8 cellular contexts compared by ENCODE assay signal in the genomic region with DNA sequence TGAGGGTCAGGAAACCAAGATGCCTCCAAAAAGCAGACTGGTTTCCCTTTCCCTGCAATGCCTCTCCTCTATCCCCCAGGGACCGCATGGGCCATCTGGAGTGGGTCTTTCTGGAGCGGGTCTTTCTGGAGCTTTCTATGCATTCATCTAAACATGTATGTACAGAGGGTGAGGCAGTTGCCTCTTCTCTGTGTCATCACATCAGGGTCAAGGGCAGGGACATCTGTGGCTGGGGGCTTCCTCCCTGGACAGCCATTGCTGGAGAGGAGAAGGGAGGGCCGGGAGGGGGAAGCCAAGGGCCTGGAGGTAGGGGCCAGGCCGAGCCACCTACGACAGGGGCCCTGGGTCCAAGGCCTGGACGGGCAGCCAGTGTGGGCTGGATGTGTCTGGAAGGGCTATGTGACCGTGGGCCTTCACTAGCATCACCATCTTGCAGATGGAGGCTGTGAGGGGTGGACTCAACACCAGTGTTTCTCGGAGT. TPM values are rescaled to one million over a fixed set of nuclear protein-coding genes. Genes with fewer than 3 reads are reported as not detected.
A peak's percentile ranks its signal among the peaks of the same experiment; 100 is the strongest.
DNase-seq lines count a peak whose midpoint lies in the region; ATAC-seq and TF ChIP-seq lines count a peak whose summit lies in the region.

No MANE protein-coding gene starts in this region.

- H3K4me1 Mint-ChIP-seq in HFFc6 (ENCODE audit: low read depth) = peaks cover 42% of the 10 kb centered on the region
- H3K4me1 Mint-ChIP-seq in activated T-helper 2 cell treated with anti-CD3 and anti-CD28 coated beads, Interferon-gamma antibody, Interleukin-2, Interleukin-4, amounts not matched to agents 10 μg/mL and 5 μg/mL and 100 μg/mL, durations not matched to agents 14 hours and 24 hours and 36 hours (ENCODE audit: low read depth) = peaks cover 50% of the 10 kb centered on the region

- ATAC-seq in GM19023 (IDR thresholded peaks at IDR 0.05; ENCODE audit: unreplicated experiment) (no peak), GM21367 (IDR thresholded peaks at IDR 0.05; ENCODE audit: unreplicated experiment) (no peak)

- H3K4me3 Mint-ChIP-seq in HFFc6 = peak overlapping the region; percentile 90
- H3K4me3 Mint-ChIP-seq in activated T-helper 2 cell treated with anti-CD3 and anti-CD28 coated beads, Interferon-gamma antibody, Interleukin-2, Interleukin-4, amounts not matched to agents 10 μg/mL and 5 μg/mL and 100 μg/mL, durations not matched to agents 14 hours and 24 hours and 36 hours (ENCODE audit: low read depth) = peak overlapping the region; percentile 91

- TF ChIP-seq CTCF in AG09309 (IDR thresholded peaks at IDR 0.05; ENCODE audit: control insufficient read depth, insufficient read depth, low read depth, low read length, missing control alignments) (no peak), HFFc6 (IDR thresholded peaks at IDR 0.05) (no peak)

- H3K27me3 Mint-ChIP-seq in HFFc6 (ENCODE audit: insufficient read depth) = 0 out of 2 replicates have a peak, but pooled peaks cover 5% of the 10 kb centered on the region
- H3K27me3 Mint-ChIP-seq in activated T-helper 2 cell treated with anti-CD3 and anti-CD28 coated beads, Interferon-gamma antibody, Interleukin-2, Interleukin-4, amounts not matched to agents 10 μg/mL and 5 μg/mL and 100 μg/mL, durations not matched to agents 14 hours and 24 hours and 36 hours (ENCODE audit: low read depth) = no peaks in the 10 kb centered on the region

- intact Hi-C loops in activated T-helper 2 cell treated with anti-CD3 and anti-CD28 coated beads, Interferon-gamma antibody, Interleukin-2, Interleukin-4, amounts not matched to agents 10 μg/mL and 5 μg/mL and 100 μg/mL, durations not matched to agents 14 hours and 24 hours and 36 hours (cut with micrococcal nuclease) = loop anchor here (1.0 to 5.0 kb wide), 5 partner anchors 10 to 480 kb away; no protein-coding TSS in a partner anchor

- H3K4me3 ChIP-seq in AG09309 (ENCODE audit: control insufficient read depth, low read depth, low read length) = peak overlapping the region; percentile 62

- H3K9me3 Mint-ChIP-seq in HFFc6 = no peaks in the 10 kb centered on the region
- no peaks in the 10 kb centered on the region for H3K9me3 Mint-ChIP-seq in activated T-helper 2 cell treated with anti-CD3 and anti-CD28 coated beads, Interferon-gamma antibody, Interleukin-2, Interleukin-4, amounts not matched to agents 10 μg/mL and 5 μg/mL and 100 μg/mL, durations not matched to agents 14 hours and 24 hours and 36 hours

- peak overlapping the region; percentile 94 for H3K27ac Mint-ChIP-seq in HFFc6
- peak overlapping the region; percentile 92 for H3K27ac Mint-ChIP-seq in activated T-helper 2 cell treated with anti-CD3 and anti-CD28 coated beads, Interferon-gamma antibody, Interleukin-2, Interleukin-4, amounts not matched to agents 10 μg/mL and 5 μg/mL and 100 μg/mL, durations not matched to agents 14 hours and 24 hours and 36 hours

- no peak for DNase-seq in AG09309 (ENCODE audit: low read depth)
- no peak for DNase-seq in HFFc6
- no peak for DNase-seq in activated T-helper 2 cell treated with anti-CD3 and anti-CD28 coated beads, Interferon-gamma antibody, Interleukin-2, Interleukin-4, amounts not matched to agents 10 μg/mL and 5 μg/mL and 100 μg/mL, durations not matched to agents 14 hours and 24 hours and 36 hours (ENCODE audit: low spot score)
- peak; percentile 79 for DNase-seq in mesenteric fat pad (ENCODE audit: low spot score)
- DNase-seq in NK-92 (lab: John Stamatoyannopoulos, UW; ENCODE audit: unreplicated experiment) = no peak
- DNase-seq in globus pallidus (ENCODE audit: low spot score) = no peak

- no peaks in the 10 kb centered on the region for H3K36me3 Mint-ChIP-seq in HFFc6 (ENCODE audit: low read depth)
- peaks cover 17% of the 10 kb centered on the region for H3K36me3 Mint-ChIP-seq in activated T-helper 2 cell treated with anti-CD3 and anti-CD28 coated beads, Interferon-gamma antibody, Interleukin-2, Interleukin-4, amounts not matched to agents 10 μg/mL and 5 μg/mL and 100 μg/mL, durations not matched to agents 14 hours and 24 hours and 36 hours (ENCODE audit: low read depth)

RNA-seq across cellular contexts. Expression of a gene that starts 0.8 kb away (rescaled TPM):
- 10 to 100 TPM; 32.7 to 48.1 (median 41.9) TPM for total RNA-seq in HFFc6 (2021; fragmentation: NEBNext Ultra II Directional; extraction: Animal tissue kit (Norgen Biotek cat#: 25700))
- total RNA-seq in activated T-helper 2 cell treated with anti-CD3 and anti-CD28 coated beads, Interferon-gamma antibody, Interleukin-2, Interleukin-4, amounts not matched to agents 10 μg/mL and 5 μg/mL and 100 μg/mL, durations not matched to agents 14 hours and 24 hours and 36 hours = 78.7 and 89.5 TPM in 2 replicates
- 26.8 TPM for total RNA-seq in mesenteric fat pad
